ENCODE assay signal across 10 cellular contexts in genomic region chr12:26940820-26941219, GRCh38. TPM values are rescaled to one million over a fixed set of nuclear protein-coding genes. Genes with fewer than 3 reads are reported as not detected.
DNase-seq lines count a peak whose midpoint lies in the region; ATAC-seq and TF ChIP-seq lines count a peak whose summit lies in the region.
"Had no signal": no experiment of that assay in that cellular context is flagged by ENCODE, and none has a peak within 500 bp of the region (broad histone marks: within the 10 kb centered on the region; RNA-seq: fewer than 3 reads in every experiment).

No MANE protein-coding gene starts in this region.

- H3K4me1 ChIP-seq in transverse colon (peaks cover 3 to 53% (median 35%) of the 10 kb centered on the region in 4 donors), uterus (no peaks in the 10 kb centered on the region)

- H3K27me3 Mint-ChIP-seq in activated T-helper 1 cell treated with anti-CD3 and anti-CD28 coated beads, Interleukin-12 subunit alpha, Interleukin-12 subunit beta, Interleukin-2, Interleukin-4 antibody, amounts not matched to agents 30 ng/mL and 10 ng/mL and 1 ng/mL, durations not matched to agents 14 hours and 24 hours and 36 hours (ENCODE audit: insufficient read depth), result no peaks in the 10 kb centered on the region

- H3K27me3 ChIP-seq in transverse colon (no peaks in the 10 kb centered on the region), uterus (no peaks in the 10 kb centered on the region)

- DNase-seq in stimulated activated CD4-positive, alpha-beta T cell treated with anti-CD3 and anti-CD28 coated beads, Interleukin-2, amount 100 ng/mL, for 4 hours (ENCODE audit: low read depth), result peak; percentile 37
- no peak for DNase-seq in stimulated activated CD4-positive, alpha-beta T cell treated with anti-CD3 and anti-CD28 coated beads, Interleukin-12 subunit alpha, Interleukin-12 subunit beta, amount 100 ng/mL, for 4 hours
- DNase-seq in activated T-helper 1 cell treated with anti-CD3 and anti-CD28 coated beads, Interleukin-12 subunit alpha, Interleukin-12 subunit beta, Interleukin-2, Interleukin-4 antibody, amounts not matched to agents 30 ng/mL and 10 ng/mL and 1 ng/mL, durations not matched to agents 14 hours and 24 hours and 36 hours (ENCODE audit: low spot score), result no peak
- DNase-seq in fibroblast of mammary gland (ENCODE audit: low read depth) (peak; percentile 40), transverse colon (no peak), SW480 (ENCODE audit: low spot score) (no peak), uterus (no peak), Right ventricle myocardium superior (no peak)
- DNase-seq: cerebellar nuclear complex, left colon had no signal

- H3K27ac Mint-ChIP-seq in activated T-helper 1 cell treated with anti-CD3 and anti-CD28 coated beads, Interleukin-12 subunit alpha, Interleukin-12 subunit beta, Interleukin-2, Interleukin-4 antibody, amounts not matched to agents 30 ng/mL and 10 ng/mL and 1 ng/mL, durations not matched to agents 14 hours and 24 hours and 36 hours, result peak overlapping the region; percentile 79

- peaks cover 12% of the 10 kb centered on the region for H3K36me3 Mint-ChIP-seq in activated T-helper 1 cell treated with anti-CD3 and anti-CD28 coated beads, Interleukin-12 subunit alpha, Interleukin-12 subunit beta, Interleukin-2, Interleukin-4 antibody, amounts not matched to agents 30 ng/mL and 10 ng/mL and 1 ng/mL, durations not matched to agents 14 hours and 24 hours and 36 hours (ENCODE audit: low read depth)

- H3K27ac ChIP-seq in transverse colon (peak overlapping the region; percentile 4 to 93 (median 34)), uterus (peak overlapping the region in 1 of 2 donors; percentile 2)

- TF ChIP-seq POLR2A in transverse colon (IDR thresholded peaks at IDR 0.05) (no peak), uterus (IDR thresholded peaks at IDR 0.05) (no peak)

- H3K4me3 ChIP-seq in fibroblast of mammary gland (ENCODE audit: control insufficient read depth, low read depth, low read length), result no peak overlapping the region
- no peak overlapping the region for H3K4me3 ChIP-seq in transverse colon
- no peak overlapping the region for H3K4me3 ChIP-seq in uterus

- TF ChIP-seq CTCF in fibroblast of mammary gland (conservative IDR thresholded peaks at IDR 0.05; ENCODE audit: control insufficient read depth, insufficient read depth, low read depth, low read length), result no peak
- TF ChIP-seq CTCF in transverse colon (IDR thresholded peaks at IDR 0.05), result no peak
- TF ChIP-seq CTCF in uterus (IDR thresholded peaks at IDR 0.05), result no peak

- in situ Hi-C loops in transverse colon (cut with MboI; ENCODE audit: low pct_ligation_motif_present in 1 of 4, low pct_unique_long_range_greater_than_20kb in 1 of 4, low sequenced_read_pairs in 3 of 4), result no loop called here

- no peaks in the 10 kb centered on the region for H3K9me3 ChIP-seq in transverse colon
- H3K9me3 ChIP-seq in uterus, result no peaks in the 10 kb centered on the region

- no peaks in the 10 kb centered on the region for H3K9me3 Mint-ChIP-seq in activated T-helper 1 cell treated with anti-CD3 and anti-CD28 coated beads, Interleukin-12 subunit alpha, Interleukin-12 subunit beta, Interleukin-2, Interleukin-4 antibody, amounts not matched to agents 30 ng/mL and 10 ng/mL and 1 ng/mL, durations not matched to agents 14 hours and 24 hours and 36 hours

- WGBS in transverse colon (ENCODE audit: low coverage in 1 of 2), 2 donors, result 71 to 81% methylated on average over 4 of the region's 4 CpGs

- peaks cover 69% of the 10 kb centered on the region for H3K4me1 Mint-ChIP-seq in activated T-helper 1 cell treated with anti-CD3 and anti-CD28 coated beads, Interleukin-12 subunit alpha, Interleukin-12 subunit beta, Interleukin-2, Interleukin-4 antibody, amounts not matched to agents 30 ng/mL and 10 ng/mL and 1 ng/mL, durations not matched to agents 14 hours and 24 hours and 36 hours (ENCODE audit: low read depth)

- H3K36me3 ChIP-seq in transverse colon (no peaks in the 10 kb centered on the region), uterus (no peaks in the 10 kb centered on the region)

- H3K4me3 Mint-ChIP-seq in activated T-helper 1 cell treated with anti-CD3 and anti-CD28 coated beads, Interleukin-12 subunit alpha, Interleukin-12 subunit beta, Interleukin-2, Interleukin-4 antibody, amounts not matched to agents 30 ng/mL and 10 ng/mL and 1 ng/mL, durations not matched to agents 14 hours and 24 hours and 36 hours, result peak overlapping the region; percentile 96

- no peak for ATAC-seq in Right ventricle myocardium superior (ENCODE audit: poor library complexity)
- ATAC-seq: left colon had no signal

- no peak for TF ChIP-seq EP300 in transverse colon (IDR thresholded peaks at IDR 0.05; ENCODE audit: low read depth)

- intact Hi-C loops in activated T-helper 1 cell treated with anti-CD3 and anti-CD28 coated beads, Interleukin-12 subunit alpha, Interleukin-12 subunit beta, Interleukin-2, Interleukin-4 antibody, amounts not matched to agents 30 ng/mL and 10 ng/mL and 1 ng/mL, durations not matched to agents 14 hours and 24 hours and 36 hours (cut with micrococcal nuclease), result no loop called here
- intact Hi-C loops in transverse colon (cut with DNase I; ENCODE audit: low total_unique reads) (no loop called here), uterus (cut with DNase I; ENCODE audit: low total_unique reads) (no loop called here), Right ventricle myocardium superior (cut with DNase I) (no loop called here)

RNA-seq across cellular contexts. Expression of gene FGFR1OP2, which starts 2.5 kb away (rescaled TPM):
- 48.3 and 49.9 TPM in 2 replicates for total RNA-seq in activated T-helper 1 cell treated with anti-CD3 and anti-CD28 coated beads, Interleukin-12 subunit alpha, Interleukin-12 subunit beta, Interleukin-2, Interleukin-4 antibody, amounts not matched to agents 30 ng/mL and 10 ng/mL and 1 ng/mL, durations not matched to agents 14 hours and 24 hours and 36 hours
- total RNA-seq in transverse colon, result 10 to 100 TPM; 13.7 to 85.4 (median 43.9) TPM
- total RNA-seq in uterus, result 100 to 1,000 TPM in 3 of 4 donors, 10 to 100 TPM in 1; 83.0 to 222 (median 112) TPM
- 30.0 TPM for total RNA-seq in Right ventricle myocardium superior

RNA-seq across cellular contexts. Expression of gene INTS13, which starts 3.0 kb away (rescaled TPM):
- 43.8 and 52.2 TPM in 2 replicates for total RNA-seq in activated T-helper 1 cell treated with anti-CD3 and anti-CD28 coated beads, Interleukin-12 subunit alpha, Interleukin-12 subunit beta, Interleukin-2, Interleukin-4 antibody, amounts not matched to agents 30 ng/mL and 10 ng/mL and 1 ng/mL, durations not matched to agents 14 hours and 24 hours and 36 hours
- total RNA-seq in transverse colon (100 to 1,000 TPM in 1 of 4 donors, 10 to 100 TPM in 2, 1 to 10 TPM in 1; 6.4 to 120 (median 15.7) TPM), uterus (10 to 100 TPM; 13.8 to 37.9 (median 26.8) TPM), Right ventricle myocardium superior (27.0 TPM)

Comparison
In these comparisons a context has a peak if more than half of its experiments do, and no peak if none do; other contexts are left out.
1. DNase-seq: peak in stimulated activated CD4-positive, alpha-beta T cell treated with anti-CD3 and anti-CD28 coated beads, Interleukin-2, amount 100 ng/mL, for 4 hours (single experiment) and fibroblast of mammary gland (single experiment); none in stimulated activated CD4-positive, alpha-beta T cell treated with anti-CD3 and anti-CD28 coated beads, Interleukin-12 subunit alpha, Interleukin-12 subunit beta, amount 100 ng/mL, for 4 hours (single experiment), activated T-helper 1 cell treated with anti-CD3 and anti-CD28 coated beads, Interleukin-12 subunit alpha, Interleukin-12 subunit beta, Interleukin-2, Interleukin-4 antibody, amounts not matched to agents 30 ng/mL and 10 ng/mL and 1 ng/mL, durations not matched to agents 14 hours and 24 hours and 36 hours (single experiment), transverse colon (single experiment), SW480 (single experiment), uterus (0 of 2) and Right ventricle myocardium superior (single experiment).